ENCODE assay signal across 1 cellular context in the genomic region with DNA sequence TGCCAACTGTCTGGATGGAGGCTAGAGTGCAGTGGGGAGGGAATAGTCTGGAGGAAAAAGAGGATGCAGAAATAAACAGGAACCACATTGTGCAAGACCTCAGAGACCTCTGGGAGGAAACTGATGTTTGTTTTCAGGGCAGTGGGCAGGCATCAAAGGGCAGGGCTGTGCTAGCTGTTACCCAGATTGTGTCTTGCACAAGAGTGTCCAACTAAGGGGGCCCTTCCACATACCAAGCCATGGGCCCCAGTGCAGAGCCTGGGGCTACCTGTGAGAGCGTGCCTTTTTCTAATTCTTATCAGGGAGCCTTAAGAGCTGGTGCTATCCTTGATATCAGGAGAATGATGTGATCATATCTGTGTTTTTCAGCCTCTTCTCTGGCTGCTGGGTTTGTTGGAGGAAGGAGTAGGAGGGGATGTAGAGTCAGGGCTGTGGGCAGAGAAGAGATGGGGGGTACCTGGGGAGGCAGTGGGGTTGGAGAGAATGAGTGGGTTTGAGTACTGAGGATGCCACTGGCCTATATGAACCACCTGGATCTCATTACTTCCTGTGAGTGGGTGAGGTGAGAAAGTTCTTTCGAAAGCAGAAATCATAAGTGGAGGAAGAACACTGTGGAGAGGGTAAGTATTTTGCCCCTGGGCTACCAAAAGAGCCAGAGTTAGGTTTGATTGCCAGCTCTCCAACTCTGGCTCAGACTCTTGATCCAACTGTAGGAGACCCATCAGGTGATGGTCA.
TF ChIP-seq lines count a peak whose summit lies in the region.

No MANE protein-coding gene starts in this region.

TF ChIP-seq in endothelial cell of umbilical vein, 7 proteins besides CTCF, POLR2A, EP300 and RAD21 (continued from another document):
- TF ChIP-seq MYC (IDR thresholded peaks at IDR 0.05; ENCODE audit: low read depth, low read length), result no peak
- no peak for TF ChIP-seq POLR2AphosphoS5 (IDR thresholded peaks at IDR 0.05; ENCODE audit: insufficient read depth, low read depth, low read length)
- no peak for TF ChIP-seq JUN (IDR thresholded peaks at IDR 0.05; ENCODE audit: borderline replicate concordance, insufficient read depth, insufficient read length, low read depth)
